In genomic region chr12:116532986-116533342, GRCh38 we compare ENCODE assay signal across 8 cellular contexts. TPM values are rescaled to one million over a fixed set of nuclear protein-coding genes. Genes with fewer than 3 reads are reported as not detected.
DNase-seq lines count a peak whose midpoint lies in the region; ATAC-seq and TF ChIP-seq lines count a peak whose summit lies in the region.

No MANE protein-coding gene starts in this region.

- peaks cover 22% of the 10 kb centered on the region for H3K4me1 Mint-ChIP-seq in activated naive CD4-positive, alpha-beta T cell treated with anti-CD3 and anti-CD28 coated beads for 36 hours (ENCODE audit: low read depth)
- peaks cover 33 to 50% of the 10 kb centered on the region in 2 donors for H3K4me1 Mint-ChIP-seq in stimulated activated naive B cell treated with anti-CD40 and anti-IgM and Interleukin-4, amounts not matched to agents 10 μg/mL and 1 μg/mL and 100 μg/mL, for 72 hours

- H3K9me3 ChIP-seq in NT2/D1 (ENCODE audit: insufficient read depth, low read length) (no peaks in the 10 kb centered on the region), fibroblast of lung (ENCODE audit: control insufficient read depth, insufficient read depth, low read depth, low read length) (no peaks in the 10 kb centered on the region)

- no peaks in the 10 kb centered on the region for H4K20me1 ChIP-seq in fibroblast of lung (ENCODE audit: control insufficient read depth, extremely low read depth, insufficient read depth, low read length)

- H3K4me1 ChIP-seq in NT2/D1 (ENCODE audit: insufficient read depth, insufficient read length) (peaks cover 9% of the 10 kb centered on the region), fibroblast of lung (ENCODE audit: control insufficient read depth, extremely low read depth, insufficient read depth, low read length) (peaks cover 5% of the 10 kb centered on the region)

- H3K27me3 ChIP-seq in NT2/D1 (ENCODE audit: insufficient read depth, insufficient read length) = no peaks in the 10 kb centered on the region
- no peaks in the 10 kb centered on the region for H3K27me3 ChIP-seq in fibroblast of lung (ENCODE audit: control insufficient read depth, insufficient read depth, low read length)

- DNase-seq in activated naive CD4-positive, alpha-beta T cell treated with anti-CD3 and anti-CD28 coated beads for 36 hours = peak; percentile 11
- DNase-seq in activated naive CD4-positive, alpha-beta T cell treated with Interleukin-2 at 50 U/mL for 16 hours = no peak
- DNase-seq in NT2/D1 (ENCODE audit: low read depth, low spot score) (no peak), fibroblast of lung (ENCODE audit: low read depth in 2 of 2) (no peak), globus pallidus (ENCODE audit: low spot score) (no peak), NCI-H2171 treated with DMSO at 0.1 percent for 48 hours (lab: John Stamatoyannopoulos, UW) (no peak)
- DNase-seq in stimulated activated naive B cell treated with anti-CD40 and anti-IgM and Interleukin-4, amounts not matched to agents 10 μg/mL and 1 μg/mL and 100 μg/mL, for 72 hours = no peak

- no peaks in the 10 kb centered on the region for H3K27me3 Mint-ChIP-seq in activated naive CD4-positive, alpha-beta T cell treated with anti-CD3 and anti-CD28 coated beads for 36 hours (ENCODE audit: low read depth)
- peaks cover 0 to 5% of the 10 kb centered on the region in 2 donors for H3K27me3 Mint-ChIP-seq in stimulated activated naive B cell treated with anti-CD40 and anti-IgM and Interleukin-4, amounts not matched to agents 10 μg/mL and 1 μg/mL and 100 μg/mL, for 72 hours

- TF ChIP-seq CTCF in fibroblast of lung (conservative IDR thresholded peaks at IDR 0.05 in 1 of 2, IDR thresholded peaks at IDR 0.05 in 1 of 2; ENCODE audit: low read depth in 1 of 2, low read length in 2 of 2) = no peak

- peak overlapping the region; percentile 65 for H3K9ac ChIP-seq in NT2/D1 (ENCODE audit: insufficient read length, low read depth)
- H3K9ac ChIP-seq in fibroblast of lung (ENCODE audit: insufficient read depth, low read length) = no peak overlapping the region

- CTCF ChIA-PET in activated naive CD4-positive, alpha-beta T cell treated with anti-CD3 and anti-CD28 coated beads for 36 hours (lab: Charles Lee) = interaction anchor here (0.6 kb wide), 2 partner anchors 63 to 1915 kb away, joined by 3 to 5 read pairs; no protein-coding TSS in a partner anchor

- peak overlapping the region; percentile 42 for H2AFZ ChIP-seq in fibroblast of lung (ENCODE audit: low read length)

- peak overlapping the region; percentile 59 for H3K4me2 ChIP-seq in fibroblast of lung (ENCODE audit: extremely low read depth, insufficient read depth, low read length)

- H3K36me3 ChIP-seq in NT2/D1 (ENCODE audit: insufficient read depth, insufficient read length, low read length) = peaks cover 5% of the 10 kb centered on the region
- no peaks in the 10 kb centered on the region for H3K36me3 ChIP-seq in fibroblast of lung (ENCODE audit: control insufficient read depth, insufficient read depth, low read length)

- intact Hi-C loops in activated naive CD4-positive, alpha-beta T cell treated with anti-CD3 and anti-CD28 coated beads for 36 hours (cut with micrococcal nuclease) = loop anchor here (1.0 to 2.0 kb wide), 3 partner anchors 26 to 256 kb away; partner anchors contain the start of genes MAP1LC3B2 and MED13L

- no peak overlapping the region for H3K27ac Mint-ChIP-seq in activated naive CD4-positive, alpha-beta T cell treated with anti-CD3 and anti-CD28 coated beads for 36 hours
- no peak overlapping the region for H3K27ac Mint-ChIP-seq in stimulated activated naive B cell treated with anti-CD40 and anti-IgM and Interleukin-4, amounts not matched to agents 10 μg/mL and 1 μg/mL and 100 μg/mL, for 72 hours

- no peak overlapping the region for H3K27ac ChIP-seq in fibroblast of lung (ENCODE audit: insufficient read depth, low read length)

- H3K79me2 ChIP-seq in fibroblast of lung (ENCODE audit: control insufficient read depth, insufficient read depth, low read length) = no peaks in the 10 kb centered on the region

- H3K4me3 ChIP-seq in NT2/D1 (ENCODE audit: insufficient read length, low read depth) = peak overlapping the region; percentile 13
- H3K4me3 ChIP-seq in fibroblast of lung (replicated peaks in 1 of 4; ENCODE audit: control extremely low read depth in 1 of 4, insufficient read depth in 1 of 4, low read depth in 3 of 4, low read length in 4 of 4) = peak overlapping the region in 2 of 4 experiments; percentile 49 to 63

- ATAC-seq in stimulated activated naive B cell treated with anti-CD40 and anti-IgM and Interleukin-4, amounts not matched to agents 10 μg/mL and 1 μg/mL and 100 μg/mL, for 72 hours (replicated peaks) = peak; percentile 4
- ATAC-seq in GM18520 (IDR thresholded peaks at IDR 0.05; ENCODE audit: unreplicated experiment) = no peak

- no peaks in the 10 kb centered on the region for H3K9me3 Mint-ChIP-seq in activated naive CD4-positive, alpha-beta T cell treated with anti-CD3 and anti-CD28 coated beads for 36 hours
- H3K9me3 Mint-ChIP-seq in stimulated activated naive B cell treated with anti-CD40 and anti-IgM and Interleukin-4, amounts not matched to agents 10 μg/mL and 1 μg/mL and 100 μg/mL, for 72 hours = peaks cover 0 to 1% of the 10 kb centered on the region in 2 donors

- H3K4me3 Mint-ChIP-seq in activated naive CD4-positive, alpha-beta T cell treated with anti-CD3 and anti-CD28 coated beads for 36 hours = peak overlapping the region; percentile 80
- peak overlapping the region; percentile 89 to 90 for H3K4me3 Mint-ChIP-seq in stimulated activated naive B cell treated with anti-CD40 and anti-IgM and Interleukin-4, amounts not matched to agents 10 μg/mL and 1 μg/mL and 100 μg/mL, for 72 hours

- H3K36me3 Mint-ChIP-seq in activated naive CD4-positive, alpha-beta T cell treated with anti-CD3 and anti-CD28 coated beads for 36 hours (ENCODE audit: low read depth) = no peaks in the 10 kb centered on the region
- H3K36me3 Mint-ChIP-seq in stimulated activated naive B cell treated with anti-CD40 and anti-IgM and Interleukin-4, amounts not matched to agents 10 μg/mL and 1 μg/mL and 100 μg/mL, for 72 hours = no peaks in the 10 kb centered on the region

RNA-seq across cellular contexts. Expression of gene MAP1LC3B2, which starts 26.2 kb away (rescaled TPM):
- total RNA-seq in activated naive CD4-positive, alpha-beta T cell treated with anti-CD3 and anti-CD28 coated beads for 36 hours = 1 to 10 TPM; 1.2 to 1.5 TPM
- 0.51 and 1.2 TPM in 2 replicates for total RNA-seq in fibroblast of lung
- polyA plus RNA-seq in fibroblast of lung = 0.85 and 1.2 TPM in 2 replicates
- 2.1 and 3.1 TPM in 2 replicates for polyA plus RNA-seq in fibroblast of lung (2012)
- polyA minus RNA-seq in fibroblast of lung (ENCODE audit: low replicate concordance) = not detected in 2 replicates
